In genomic region chr20:45070932-45071632, GRCh38 we compare ENCODE assay signal across 1 cellular context.
TF ChIP-seq lines count a peak whose summit lies in the region.

No MANE protein-coding gene starts in this region.

TF ChIP-seq in K562, 482 proteins besides CTCF, POLR2A, EP300 and RAD21 (continued from another document and continues in another):
- TF ChIP-seq CCNT2 (IDR thresholded peaks at IDR 0.05; ENCODE audit: borderline replicate concordance, extremely low read depth, insufficient read length, low read depth, low read length), result peak; percentile 52
- TF ChIP-seq ZEB2 (IDR thresholded peaks at IDR 0.05), result peak; percentile 85
- TF ChIP-seq CXXC5 (CRISPR knock-in tag; IDR thresholded peaks at IDR 0.05), result 0 out of 2 replicates have a peak, but pooled peaks have one; percentile 32
- peak; percentile 74; the same call in 1 of the 2 replicates for TF ChIP-seq NBN (IDR thresholded peaks at IDR 0.05; ENCODE audit: low read depth)
- no peak for TF ChIP-seq ZNF717 (CRISPR knock-in tag; IDR thresholded peaks at IDR 0.05)
- peak; percentile 68 for TF ChIP-seq FOS (IDR thresholded peaks at IDR 0.05; ENCODE audit: extremely low read depth, insufficient read length)
- TF ChIP-seq FOXM1 (IDR thresholded peaks at IDR 0.05; ENCODE audit: low read depth), result peak; percentile 76
- no peak for TF ChIP-seq FOXM1 (CRISPR knock-in tag; IDR thresholded peaks at IDR 0.05; ENCODE audit: low read depth)
- 0 out of 4 replicates have a peak, but pooled peaks of 1 of the 2 experiments have one; percentile 29 for TF ChIP-seq MNT (conservative IDR thresholded peaks at IDR 0.05)
- TF ChIP-seq ZNF699 (CRISPR knock-in tag; IDR thresholded peaks at IDR 0.05; ENCODE audit: insufficient replicate concordance), result no peak
- TF ChIP-seq ZNF79 (CRISPR knock-in tag; IDR thresholded peaks at IDR 0.05; ENCODE audit: low read depth), result no peak
- peak in 1 of 2 experiments; percentile 25; a peak in 1 of 4 replicates for TF ChIP-seq FOXA3 (CRISPR knock-in tag; conservative IDR thresholded peaks at IDR 0.05 in 1 of 2, IDR thresholded peaks at IDR 0.05 in 1 of 2)
- TF ChIP-seq NFE2 (IDR thresholded peaks at IDR 0.05; ENCODE audit: low read depth), result peak; percentile 74
- peak; percentile 69 for TF ChIP-seq NCOA1 (IDR thresholded peaks at IDR 0.05; ENCODE audit: low read depth)
- TF ChIP-seq TEAD1 (CRISPR knock-in tag; IDR thresholded peaks at IDR 0.05), result peak in 1 of 2 experiments; percentile 58; a peak in 2 of 4 replicates
- TF ChIP-seq TAL1 (IDR thresholded peaks at IDR 0.05), result peak; percentile 80
- TF ChIP-seq SMAD4 (CRISPR knock-in tag; conservative IDR thresholded peaks at IDR 0.05), result peak; percentile 78
- TF ChIP-seq PML (IDR thresholded peaks at IDR 0.05; ENCODE audit: low read length), result peak; percentile 57; the same call in 1 of the 2 replicates
- TF ChIP-seq TFE3 (CRISPR knock-in tag; IDR thresholded peaks at IDR 0.05), result no peak
- 0 out of 2 replicates have a peak, but pooled peaks have one; percentile 46 for TF ChIP-seq ZNF589 (CRISPR knock-in tag; IDR thresholded peaks at IDR 0.05; ENCODE audit: low read depth)
- peak in 1 of 2 experiments; percentile 20 for TF ChIP-seq AFF1 (IDR thresholded peaks at IDR 0.05; ENCODE audit: low read depth in 1 of 2, partially characterized antibody in 2 of 2)
- peak; percentile 34; the same call in 1 of the 2 replicates for TF ChIP-seq POLR2AphosphoS5 (IDR thresholded peaks at IDR 0.05; ENCODE audit: control insufficient read depth, insufficient read depth, low read depth, low read length)
- peak in 1 of 2 experiments; percentile 96; a peak in 2 of 4 replicates for TF ChIP-seq RCOR1 (IDR thresholded peaks at IDR 0.05; ENCODE audit: borderline replicate concordance in 1 of 2, low read depth in 2 of 2, low read length in 2 of 2)
- TF ChIP-seq KLF16 (IDR thresholded peaks at IDR 0.05), result peak; percentile 39; the same call in 1 of the 2 replicates
- peak; percentile 81; the same call in 1 of the 2 replicates for TF ChIP-seq MTA1 (IDR thresholded peaks at IDR 0.05; ENCODE audit: borderline replicate concordance)
- no peak for TF ChIP-seq NCOA4 (IDR thresholded peaks at IDR 0.05; ENCODE audit: partially characterized antibody)
- no peak for TF ChIP-seq ZNF507 (tag; conservative IDR thresholded peaks at IDR 0.05)
- TF ChIP-seq NR2C2 (CRISPR knock-in tag; IDR thresholded peaks at IDR 0.05), result no peak
- peak; percentile 82 for TF ChIP-seq NR2C2 (tag; IDR thresholded peaks at IDR 0.05)
- TF ChIP-seq PPARD (CRISPR knock-in tag; IDR thresholded peaks at IDR 0.05), result no peak
- TF ChIP-seq PRMT5 (CRISPR knock-in tag; IDR thresholded peaks at IDR 0.05), result no peak
- peak; percentile 55 for TF ChIP-seq HDAC3 (IDR thresholded peaks at IDR 0.05; ENCODE audit: borderline replicate concordance, partially characterized antibody)
- peak; percentile 83 for TF ChIP-seq CBFA2T3 (IDR thresholded peaks at IDR 0.05)
- TF ChIP-seq MEF2A (IDR thresholded peaks at IDR 0.05; ENCODE audit: control insufficient read depth, low read depth, low read length), result no peak
- peak; percentile 84 for TF ChIP-seq HES1 (IDR thresholded peaks at IDR 0.05; ENCODE audit: low read depth)
- peak; percentile 97 for TF ChIP-seq FOSL1 (tag; conservative IDR thresholded peaks at IDR 0.05)
- 0 out of 2 replicates have a peak, but pooled peaks have one; percentile 46 for TF ChIP-seq EP400 (IDR thresholded peaks at IDR 0.05)
- peak; percentile 69 for TF ChIP-seq JUNB (CRISPR knock-in tag; conservative IDR thresholded peaks at IDR 0.05)
- peak; percentile 94 for TF ChIP-seq CEBPB (tag; IDR thresholded peaks at IDR 0.05)
- peak; percentile 60; the same call in 1 of the 2 replicates for TF ChIP-seq EHMT2 (IDR thresholded peaks at IDR 0.05)
- peak; percentile 66; the same call in 1 of the 2 replicates for TF ChIP-seq FOXJ2 (tag; IDR thresholded peaks at IDR 0.05)
- no peak for TF ChIP-seq HNRNPL (IDR thresholded peaks at IDR 0.05; ENCODE audit: low read depth, low read length)
- TF ChIP-seq SRSF9 (IDR thresholded peaks at IDR 0.05; ENCODE audit: borderline replicate concordance, low read depth, low read length), result no peak
- peak; percentile 80; the same call in 1 of the 2 replicates for TF ChIP-seq LEF1 (IDR thresholded peaks at IDR 0.05)
- peak; percentile 73 for TF ChIP-seq MTA2 (IDR thresholded peaks at IDR 0.05; ENCODE audit: low read depth)
- no peak for TF ChIP-seq MYC (IDR thresholded peaks at IDR 0.05; ENCODE audit: low read depth, low read length)
- no peak for TF ChIP-seq MYC (CRISPR knock-in tag; IDR thresholded peaks at IDR 0.05; ENCODE audit: borderline replicate concordance, low read depth)
- peak; percentile 43; the same call in 1 of the 2 replicates for TF ChIP-seq VEZF1 (CRISPR knock-in tag; IDR thresholded peaks at IDR 0.05)
- TF ChIP-seq BACH1 (tag; IDR thresholded peaks at IDR 0.05), result 0 out of 2 replicates have a peak, but pooled peaks have one; percentile 57
- TF ChIP-seq NEUROD1 (IDR thresholded peaks at IDR 0.05; ENCODE audit: borderline replicate concordance, low read depth, low read length, partially characterized antibody), result peak; percentile 64
- no peak for TF ChIP-seq ZFP30 (CRISPR knock-in tag; IDR thresholded peaks at IDR 0.05; ENCODE audit: borderline replicate concordance)
- TF ChIP-seq AFF4 (CRISPR knock-in tag; IDR thresholded peaks at IDR 0.05), result no peak
- TF ChIP-seq RNF2 (IDR thresholded peaks at IDR 0.05), result peak; percentile 76
- TF ChIP-seq DACH1 (IDR thresholded peaks at IDR 0.05; ENCODE audit: partially characterized antibody), result peak; percentile 31
- peak; percentile 75 for TF ChIP-seq TCF3 (CRISPR knock-in tag; IDR thresholded peaks at IDR 0.05)
- TF ChIP-seq CREM (IDR thresholded peaks at IDR 0.05; ENCODE audit: low read depth), result peak; percentile 49; the same call in 1 of the 2 replicates
- TF ChIP-seq ZNF197 (CRISPR knock-in tag; IDR thresholded peaks at IDR 0.05; ENCODE audit: low read depth), result 0 out of 2 replicates have a peak, but pooled peaks have one; percentile 10
- TF ChIP-seq SIX5 (IDR thresholded peaks at IDR 0.05; ENCODE audit: borderline replicate concordance in 1 of 2, insufficient read depth in 1 of 2, low read depth in 1 of 2, low read length in 2 of 2), result 0 out of 4 replicates have a peak, but pooled peaks of 1 of the 2 experiments have one; percentile 6
- TF ChIP-seq FOXJ3 (CRISPR knock-in tag; IDR thresholded peaks at IDR 0.05), result no peak
- TF ChIP-seq MEIS2 (IDR thresholded peaks at IDR 0.05; ENCODE audit: partially characterized antibody), result peak; percentile 100
- TF ChIP-seq TRIM24 (IDR thresholded peaks at IDR 0.05), result peak; percentile 68 to 69; a peak in 3 of 4 replicates
- TF ChIP-seq ATF3 (IDR thresholded peaks at IDR 0.05), result peak; percentile 96
- peak; percentile 83; the same call in 1 of the 2 replicates for TF ChIP-seq ATF3 (CRISPR knock-in tag; conservative IDR thresholded peaks at IDR 0.05)
- peak; percentile 97 for TF ChIP-seq DPF2 (IDR thresholded peaks at IDR 0.05)
- TF ChIP-seq ZNF766 (CRISPR knock-in tag; conservative IDR thresholded peaks at IDR 0.05), result no peak
